ENCODE assay signal across 15 cellular contexts in the genomic region with DNA sequence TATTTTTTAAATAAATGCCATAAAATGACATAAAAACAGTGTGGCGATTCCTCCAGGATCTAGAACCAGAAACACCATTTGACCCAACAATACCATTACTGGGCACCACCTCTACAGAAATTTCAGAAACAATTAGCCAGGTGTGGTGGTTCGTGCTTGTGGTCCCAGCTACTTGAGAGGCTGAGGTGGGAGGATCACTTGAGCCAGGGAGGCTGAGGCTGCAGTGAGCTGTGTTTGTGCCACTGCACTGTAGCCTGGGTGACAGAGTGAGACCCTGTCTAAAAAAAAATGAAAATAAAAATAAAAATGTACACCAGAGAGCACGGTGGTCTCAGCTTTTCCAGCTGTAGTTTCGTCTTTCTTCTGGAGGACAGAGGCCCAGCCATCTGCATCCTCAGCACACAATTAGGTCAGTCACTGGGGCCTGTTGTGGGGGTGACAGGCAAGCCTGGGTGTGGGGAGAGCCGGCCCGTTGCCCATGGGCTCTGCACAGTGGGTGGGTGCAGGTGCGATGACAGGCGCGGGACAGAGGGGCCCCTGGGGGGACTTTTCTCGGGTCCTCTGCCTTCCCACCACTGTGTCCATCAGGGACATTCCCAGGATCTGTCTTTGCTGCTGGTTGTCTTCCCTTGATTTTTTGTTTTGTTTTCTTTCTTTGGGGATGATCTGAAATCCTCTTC. TPM values are rescaled to one million over a fixed set of nuclear protein-coding genes. Genes with fewer than 3 reads are reported as not detected.
DNase-seq lines count a peak whose midpoint lies in the region; ATAC-seq and TF ChIP-seq lines count a peak whose summit lies in the region.
"Had no signal": no experiment of that assay in that cellular context is flagged by ENCODE, and none has a peak within 500 bp of the region (broad histone marks: within the 10 kb centered on the region; RNA-seq: fewer than 3 reads in every experiment).

No MANE protein-coding gene starts in this region.

- TF ChIP-seq CTCF in GM23338 (conservative IDR thresholded peaks at IDR 0.05; ENCODE audit: low read depth in 2 of 2) (no peak), brain (conservative IDR thresholded peaks at IDR 0.05) (no peak), osteoblast (IDR thresholded peaks at IDR 0.05; ENCODE audit: extremely low read depth, low read depth, low read length) (no peak), upper lobe of right lung (IDR thresholded peaks at IDR 0.05) (no peak)

- H4K20me1 ChIP-seq in GM23338 (replicated peaks; ENCODE audit: insufficient read depth) (no peaks in the 10 kb centered on the region; the same call in 1 of the 2 replicates), osteoblast (ENCODE audit: insufficient read depth, low read length) (peaks cover 91% of the 10 kb centered on the region)

- no peaks in the 10 kb centered on the region for H3F3A ChIP-seq in GM23338 (replicated peaks; ENCODE audit: low read depth)

- no peak for ATAC-seq in GM23338
- no peak for ATAC-seq in upper lobe of right lung
- no peak for ATAC-seq in stimulated activated memory B cell treated with anti-CD40 and anti-IgM and Interleukin-4, amounts not matched to agents 10 μg/mL and 1 μg/mL and 100 μg/mL, for 72 hours
- ATAC-seq: HCT116, K562, Right ventricle myocardium inferior had no signal

- intact Hi-C loops in upper lobe of right lung (cut with DNase I) = no loop called here

- H2AFZ ChIP-seq in GM23338 (no peak overlapping the region), osteoblast (ENCODE audit: low read length) (no peak overlapping the region)

- H3K27me3 ChIP-seq in GM23338 (ENCODE audit: insufficient read depth) (no peaks in the 10 kb centered on the region), osteoblast (ENCODE audit: insufficient read depth, low read length) (no peaks in the 10 kb centered on the region), upper lobe of right lung (no peaks in the 10 kb centered on the region)

- H3K4me2 ChIP-seq in GM23338 (no peak overlapping the region), osteoblast (ENCODE audit: insufficient read depth, low read length) (no peak overlapping the region)

- H3K79me2 ChIP-seq in GM23338 (replicated peaks; ENCODE audit: insufficient read depth) (no peaks in the 10 kb centered on the region; the same call in 1 of the 2 replicates), osteoblast (ENCODE audit: insufficient read depth, low read length) (peaks cover 100% of the 10 kb centered on the region)

- DNase-seq in GM23338 (ENCODE audit: low spot score) = no peak
- peak; percentile 8 for DNase-seq in osteoblast (ENCODE audit: insufficient read length, low spot score, missing footprints)
- peak; percentile 48 for DNase-seq in upper lobe of right lung
- DNase-seq in activated T-cell treated with anti-CD3 and anti-CD28 coated beads, Interleukin-2, amount 50 U/mL, for 1 hour = no peak
- DNase-seq in activated CD4-positive, alpha-beta T cell treated with anti-CD3 and anti-CD28 coated beads for 4 hours = no peak
- DNase-seq: COR-L47, DMS 273 treated with DMSO at 0.1 percent for 48 hours, NCI-H1105 treated with DMSO at 0.1 percent for 48 hours, NCI-H1694, NCI-H2081 treated with DMSO at 0.1 percent for 48 hours had no signal

- H3K36me3 Mint-ChIP-seq in GM23338 (ENCODE audit: low read depth) = no peaks in the 10 kb centered on the region
- no peaks in the 10 kb centered on the region for H3K36me3 Mint-ChIP-seq in brain
- H3K36me3 Mint-ChIP-seq in stimulated activated memory B cell treated with anti-CD40 and anti-IgM and Interleukin-4, amounts not matched to agents 10 μg/mL and 1 μg/mL and 100 μg/mL, for 72 hours = no peaks in the 10 kb centered on the region

- peaks cover 8% of the 10 kb centered on the region for H3K27me3 Mint-ChIP-seq in GM23338 (ENCODE audit: insufficient read depth, low read depth, poor library complexity)
- peaks cover 7% of the 10 kb centered on the region for H3K27me3 Mint-ChIP-seq in brain
- peaks cover 12% of the 10 kb centered on the region for H3K27me3 Mint-ChIP-seq in stimulated activated memory B cell treated with anti-CD40 and anti-IgM and Interleukin-4, amounts not matched to agents 10 μg/mL and 1 μg/mL and 100 μg/mL, for 72 hours

- no peak overlapping the region for H3K4me3 ChIP-seq in GM23338
- H3K4me3 ChIP-seq in osteoblast (ENCODE audit: insufficient read depth, low read length) = no peak overlapping the region
- no peak overlapping the region for H3K4me3 ChIP-seq in upper lobe of right lung
- H3K4me3 ChIP-seq: K562 had no signal

- H3K9me3 Mint-ChIP-seq in GM23338 = no peaks in the 10 kb centered on the region
- no peaks in the 10 kb centered on the region for H3K9me3 Mint-ChIP-seq in brain
- no peaks in the 10 kb centered on the region for H3K9me3 Mint-ChIP-seq in stimulated activated memory B cell treated with anti-CD40 and anti-IgM and Interleukin-4, amounts not matched to agents 10 μg/mL and 1 μg/mL and 100 μg/mL, for 72 hours

- peaks cover 13% of the 10 kb centered on the region for H3K4me1 Mint-ChIP-seq in GM23338
- H3K4me1 Mint-ChIP-seq in brain = peaks cover 27% of the 10 kb centered on the region
- H3K4me1 Mint-ChIP-seq in stimulated activated memory B cell treated with anti-CD40 and anti-IgM and Interleukin-4, amounts not matched to agents 10 μg/mL and 1 μg/mL and 100 μg/mL, for 72 hours = no peaks in the 10 kb centered on the region

- H3K4me1 ChIP-seq in GM23338 (ENCODE audit: insufficient read depth) = no peaks in the 10 kb centered on the region
- H3K4me1 ChIP-seq in osteoblast (ENCODE audit: insufficient read depth, low read length) = peaks cover 29% of the 10 kb centered on the region
- peaks cover 14% of the 10 kb centered on the region for H3K4me1 ChIP-seq in upper lobe of right lung

- H3K36me3 ChIP-seq in GM23338 (ENCODE audit: insufficient read depth) (no peaks in the 10 kb centered on the region), osteoblast (ENCODE audit: insufficient read depth, low read length) (peaks cover 48% of the 10 kb centered on the region), upper lobe of right lung (no peaks in the 10 kb centered on the region)

- H3K4me3 Mint-ChIP-seq in GM23338 (no peak overlapping the region), brain (no peak overlapping the region)
- H3K4me3 Mint-ChIP-seq in stimulated activated memory B cell treated with anti-CD40 and anti-IgM and Interleukin-4, amounts not matched to agents 10 μg/mL and 1 μg/mL and 100 μg/mL, for 72 hours = no peak overlapping the region

- H3K9me2 ChIP-seq in GM23338 (ENCODE audit: insufficient read depth) = no peaks in the 10 kb centered on the region

- H3K27ac Mint-ChIP-seq in GM23338 (peak overlapping the region; percentile 60; the same call in 1 of the 2 replicates), brain (peak overlapping the region in 3 of 5 experiments; percentile 15 to 62 (median 32))
- no peak overlapping the region for H3K27ac Mint-ChIP-seq in stimulated activated memory B cell treated with anti-CD40 and anti-IgM and Interleukin-4, amounts not matched to agents 10 μg/mL and 1 μg/mL and 100 μg/mL, for 72 hours

- H3K9me3 ChIP-seq in osteoblast (ENCODE audit: low read depth, low read length) (no peaks in the 10 kb centered on the region), upper lobe of right lung (no peaks in the 10 kb centered on the region)

- H3K27ac ChIP-seq in GM23338 (ENCODE audit: low read depth) (no peak overlapping the region), osteoblast (ENCODE audit: low read depth, low read length) (peak overlapping the region; percentile 1), upper lobe of right lung (no peak overlapping the region)

TF ChIP-seq in GM23338, 12 proteins besides CTCF, POLR2A, EP300 and RAD21 (continues in another document):
- TF ChIP-seq, protein P1, sequence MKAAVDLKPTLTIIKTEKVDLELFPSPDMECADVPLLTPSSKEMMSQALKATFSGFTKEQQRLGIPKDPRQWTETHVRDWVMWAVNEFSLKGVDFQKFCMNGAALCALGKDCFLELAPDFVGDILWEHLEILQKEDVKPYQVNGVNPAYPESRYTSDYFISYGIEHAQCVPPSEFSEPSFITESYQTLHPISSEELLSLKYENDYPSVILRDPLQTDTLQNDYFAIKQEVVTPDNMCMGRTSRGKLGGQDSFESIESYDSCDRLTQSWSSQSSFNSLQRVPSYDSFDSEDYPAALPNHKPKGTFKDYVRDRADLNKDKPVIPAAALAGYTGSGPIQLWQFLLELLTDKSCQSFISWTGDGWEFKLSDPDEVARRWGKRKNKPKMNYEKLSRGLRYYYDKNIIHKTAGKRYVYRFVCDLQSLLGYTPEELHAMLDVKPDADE (IDR thresholded peaks at IDR 0.05) = no peak
- no peak for TF ChIP-seq STAT1 (IDR thresholded peaks at IDR 0.05; ENCODE audit: unreplicated experiment)
- no peak for TF ChIP-seq CREB1 (CRISPR knock-in tag; IDR thresholded peaks at IDR 0.05; ENCODE audit: low read depth)
- no peak for TF ChIP-seq NANOG (IDR thresholded peaks at IDR 0.05; ENCODE audit: borderline replicate concordance)

RNA-seq across cellular contexts. Expression of a gene that starts 9.8 kb away (rescaled TPM):
- total RNA-seq in GM23338 (2014; rRNA removed; shearing (Covaris generic)) = 12.3 and 13.1 TPM in 2 replicates
- polyA plus RNA-seq in GM23338 (2016; fragmentation: Nextera tagmentation; extraction: Ambion mirVana) (2.5 and 3.3 TPM in 2 replicates), brain (ENCODE audit: insufficient read depth, low read depth, low replicate concordance) (1.6 TPM)
- total RNA-seq in osteoblast (571 and 801 TPM in 2 replicates), upper lobe of right lung (37.8 TPM)

Comparison
In these comparisons a context has a peak if more than half of its experiments do, and no peak if none do; other contexts are left out.
1. DNase-seq: peak in osteoblast (single experiment) and upper lobe of right lung (single experiment); none in GM23338 (single experiment), activated T-cell treated with anti-CD3 and anti-CD28 coated beads, Interleukin-2, amount 50 U/mL, for 1 hour (single experiment) and activated CD4-positive, alpha-beta T cell treated with anti-CD3 and anti-CD28 coated beads for 4 hours (0 of 2).
2. RNA of a gene that starts 9.8 kb away (total RNA-seq): 571 to 801 TPM in osteoblast; 37.8 TPM in upper lobe of right lung (single experiment) and 12.3 to 13.1 TPM in GM23338; every median in the first group is over 10 times any median in the second.